ENCODE assay signal across 29 cellular contexts in the genomic region with DNA sequence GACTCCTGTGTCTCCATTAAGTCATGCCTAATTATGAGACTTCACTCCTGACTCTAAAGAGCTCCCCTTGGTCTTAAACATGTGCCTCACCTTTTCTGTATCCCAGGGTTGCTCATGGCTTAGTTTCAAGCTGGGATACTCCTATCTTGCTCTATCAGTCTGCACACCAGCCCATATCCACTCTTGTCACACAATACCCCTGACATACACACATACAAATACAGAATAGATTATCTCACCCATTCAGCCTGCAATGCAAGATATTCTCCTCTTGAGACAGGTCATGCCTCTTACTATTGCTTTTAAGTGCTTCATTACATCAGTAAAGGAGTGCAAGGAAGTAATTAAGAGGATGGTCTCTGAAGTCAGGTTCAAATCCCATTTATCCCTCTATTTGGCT.
"Had no signal": no experiment of that assay in that cellular context is flagged by ENCODE, and none has a peak within 500 bp of the region (broad histone marks: within the 10 kb centered on the region; RNA-seq: fewer than 3 reads in every experiment).

No MANE protein-coding gene starts in this region.

- H3K4me3 ChIP-seq: ascending aorta, breast epithelium, cardiac muscle cell, colonic mucosa, esophagus muscularis mucosa had no signal

- DNase-seq: activated CD4-positive, alpha-beta memory T cell treated with anti-CD3 and anti-CD28 coated beads for 36 hours; activated CD4-positive, alpha-beta T cell treated with anti-CD3 and anti-CD28 coated beads for 36 hours; activated CD4-positive, alpha-beta T cell treated with anti-CD3 and anti-CD28 coated beads, Interleukin-2, amount 10 ng/mL, durations not matched to agents 24 days and 14 days; activated CD4-positive, CD25-positive, alpha-beta regulatory T cell; activated CD4-positive, CD25-positive, alpha-beta regulatory T cell treated with anti-CD3 and anti-CD28 coated beads, Interleukin-2, amount 50 U/mL, for 72 hours; activated CD8-positive, alpha-beta memory T cell treated with anti-CD3 and anti-CD28 coated beads, Interleukin-2, amount 10 ng/mL, durations not matched to agents 7 days and 5 days; activated CD8-positive, alpha-beta memory T cell treated with anti-CD3 and anti-CD28 coated beads, Interleukin-2, amount 50 U/mL, for 4 hours; activated CD8-positive, alpha-beta T cell treated with anti-CD3 and anti-CD28 coated beads, Interleukin-2, amount 10 ng/mL, durations not matched to agents 7 days and 5 days; activated gamma-delta T cell; activated naive CD4-positive, alpha-beta T cell; activated naive CD4-positive, alpha-beta T cell treated with anti-CD3 and anti-CD28 coated beads, Interleukin-2, amount 10 ng/mL, durations not matched to agents 7 days and 5 days; activated naive CD8-positive, alpha-beta T cell treated with anti-CD3 and anti-CD28 coated beads, Interleukin-2, amount 10 ng/mL, durations not matched to agents 7 days and 5 days; activated T-cell treated with anti-CD3 and anti-CD28 coated beads, Interleukin-2, amount 50 U/mL, for 1 hour; activated T-cell treated with anti-CD3 and anti-CD28 coated beads, Interleukin-2, amount 50 U/mL, for 72 hours; central memory CD4-positive, alpha-beta T cell; cerebellar nuclear complex; colonic mucosa; effector CD8-positive, alpha-beta T cell; endodermal cell; foreskin melanocyte; head of caudate nucleus; T-helper 1 cell; T-helper 17 cell; T1000 had no signal

- ATAC-seq: activated CD4-positive, alpha-beta T cell treated with anti-CD3 and anti-CD28 coated beads for 36 hours; activated CD8-positive, alpha-beta memory T cell treated with anti-CD3 and anti-CD28 coated beads, Interleukin-2, amount 10 ng/mL, durations not matched to agents 7 days and 5 days; activated CD8-positive, alpha-beta T cell treated with anti-CD3 and anti-CD28 coated beads, Interleukin-2, amount 10 ng/mL, durations not matched to agents 7 days and 5 days; activated naive CD4-positive, alpha-beta T cell treated with anti-CD3 and anti-CD28 coated beads, Interleukin-2, amount 50 U/mL, for 72 hours; activated T-cell treated with anti-CD3 and anti-CD28 coated beads, Interleukin-2, amount 50 U/mL, for 72 hours; T-helper 17 cell had no signal

- H3K27me3 ChIP-seq: ascending aorta, breast epithelium, cardiac muscle cell, colonic mucosa, esophagus muscularis mucosa had no signal

- H3K36me3 ChIP-seq: ascending aorta, breast epithelium, cardiac muscle cell, colonic mucosa, esophagus muscularis mucosa had no signal

- H3K27ac ChIP-seq: ascending aorta, breast epithelium, cardiac muscle cell, colonic mucosa, esophagus muscularis mucosa had no signal

- H3K9me3 ChIP-seq: ascending aorta, colonic mucosa had no signal

- H3K4me1 ChIP-seq: ascending aorta, breast epithelium, colonic mucosa, esophagus muscularis mucosa had no signal
